In genomic region chr12:63857771-63858670, GRCh38 we compare ENCODE assay signal across 20 cellular contexts. TPM values are rescaled to one million over a fixed set of nuclear protein-coding genes. Genes with fewer than 3 reads are reported as not detected.
DNase-seq lines count a peak whose midpoint lies in the region; ATAC-seq and TF ChIP-seq lines count a peak whose summit lies in the region.
"Had no signal": no experiment of that assay in that cellular context is flagged by ENCODE, and none has a peak within 500 bp of the region (broad histone marks: within the 10 kb centered on the region; RNA-seq: fewer than 3 reads in every experiment).

No MANE protein-coding gene starts in this region.

- peaks cover 100% of the 10 kb centered on the region for H3K79me2 ChIP-seq in GM23248 (ENCODE audit: insufficient read depth)

- H3K9me3 ChIP-seq in GM23248 (ENCODE audit: low read depth) (no peaks in the 10 kb centered on the region), skeletal muscle satellite cell (replicated peaks; ENCODE audit: low read length) (no peaks in the 10 kb centered on the region)
- H3K9me3 ChIP-seq: Caco-2, left ventricle myocardium inferior, right lobe of liver, thyroid gland had no signal

- DNase-seq in GM23248 (peak; percentile 49), amniotic epithelial cell (ENCODE audit: low read depth) (peak; percentile 75), fibroblast of the aortic adventitia (ENCODE audit: low read depth) (peak; percentile 48), NCI-H2171 (lab: John Stamatoyannopoulos, UW) (no peak), left cardiac atrium (no peak), DMS 273 treated with DMSO at 0.1 percent for 48 hours (lab: John Stamatoyannopoulos, UW) (no peak)
- DNase-seq: activated CD4-positive, CD25-positive, alpha-beta regulatory T cell; activated CD8-positive, alpha-beta T cell treated with anti-CD3 and anti-CD28 coated beads for 36 hours; activated T-cell treated with anti-CD3 and anti-CD28 coated beads, Interleukin-2, amount 50 U/mL, for 24 hours; Caco-2; dermis blood vessel endothelial cell; left ventricle myocardium inferior; NCI-H1436; nucleus accumbens; right lobe of liver; stimulated activated naive B cell treated with anti-CD40 and anti-IgM and Interleukin-4, amounts not matched to agents 10 μg/mL and 1 μg/mL and 100 μg/mL, for 72 hours; T-helper 9 cell; thyroid gland had no signal

- no peak overlapping the region for H2AFZ ChIP-seq in GM23248

- H3K27me3 ChIP-seq in GM23248 (replicated peaks; ENCODE audit: insufficient read depth) (no peaks in the 10 kb centered on the region), skeletal muscle satellite cell (ENCODE audit: control insufficient read depth, insufficient read depth, low read length) (no peaks in the 10 kb centered on the region)
- H3K27me3 ChIP-seq: right lobe of liver, thyroid gland had no signal

- peak overlapping the region; percentile 18; the same call in 1 of the 2 replicates for H3K27ac ChIP-seq in GM23248
- H3K27ac ChIP-seq: left ventricle myocardium inferior, right lobe of liver had no signal

- H3K4me2 ChIP-seq in GM23248 (ENCODE audit: unreplicated experiment) = peak overlapping the region; percentile 8
- H3K4me2 ChIP-seq in skeletal muscle satellite cell (ENCODE audit: low read length) = peak overlapping the region; percentile 36

- H3K4me3 ChIP-seq in GM23248 (0 out of 2 replicates have a peak overlapping the region, but pooled peaks have one; percentile 13), fibroblast of the aortic adventitia (ENCODE audit: low read depth, low read length) (no peak overlapping the region), skeletal muscle satellite cell (ENCODE audit: low read length) (no peak overlapping the region)
- H3K4me3 ChIP-seq: left ventricle myocardium inferior, right lobe of liver, thyroid gland had no signal

- intact Hi-C loops in left cardiac atrium (cut with DNase I) = no loop called here

- no peaks in the 10 kb centered on the region for H3K9me2 ChIP-seq in GM23248 (ENCODE audit: insufficient read depth)

- H3K36me3 ChIP-seq in GM23248 (ENCODE audit: low read depth) (no peaks in the 10 kb centered on the region), skeletal muscle satellite cell (ENCODE audit: insufficient read depth, low read length) (no peaks in the 10 kb centered on the region)
- H3K36me3 ChIP-seq: left ventricle myocardium inferior, right lobe of liver, thyroid gland had no signal

- 50 to 56% methylated on average over 6 of the region's 6 CpGs for WGBS in GM23248 (ENCODE audit: low coverage in 1 of 2, low lambda C conversion rate in 2 of 2, missing lambda C conversion rate in 2 of 2), 2 experiments

- peaks cover 15% of the 10 kb centered on the region; the same call in 1 of the 2 replicates for H4K20me1 ChIP-seq in GM23248 (ENCODE audit: insufficient read depth)

- no peak for ATAC-seq in left cardiac atrium
- ATAC-seq: activated CD8-positive, alpha-beta T cell treated with anti-CD3 and anti-CD28 coated beads for 36 hours; activated naive CD4-positive, alpha-beta T cell treated with anti-CD3 and anti-CD28 coated beads, Interleukin-2, amount 50 U/mL, for 72 hours; right lobe of liver; stimulated activated naive B cell treated with anti-CD40 and anti-IgM and Interleukin-4, amounts not matched to agents 10 μg/mL and 1 μg/mL and 100 μg/mL, for 72 hours had no signal

- H3F3A ChIP-seq in GM23248 (ENCODE audit: insufficient read depth) = peaks cover 25% of the 10 kb centered on the region

- 0 out of 2 replicates have a peak overlapping the region, but pooled peaks have one; percentile 14 for H3K9ac ChIP-seq in GM23248
- no peak overlapping the region for H3K9ac ChIP-seq in skeletal muscle satellite cell (ENCODE audit: low read depth, low read length)

- TF ChIP-seq CTCF in fibroblast of the aortic adventitia (IDR thresholded peaks at IDR 0.05; ENCODE audit: insufficient read depth, low read length) = no peak

- H3K4me1 ChIP-seq in GM23248 (ENCODE audit: insufficient read depth) = peaks cover 23% of the 10 kb centered on the region
- peaks cover 16% of the 10 kb centered on the region for H3K4me1 ChIP-seq in skeletal muscle satellite cell (ENCODE audit: control insufficient read depth, insufficient read depth, low read length)

- in situ Hi-C loops in GM23248 (cut with MboI) = no loop called here

RNA-seq across cellular contexts. Expression of gene SRGAP1, which starts 13.5 kb away (rescaled TPM):
- total RNA-seq in GM23248 (2014; rRNA removed; shearing (Covaris generic)) = 12.4 and 13.0 TPM in 2 replicates
- 27.0 and 29.4 TPM in 2 replicates for polyA plus RNA-seq in GM23248 (2016; fragmentation: Nextera tagmentation; extraction: Ambion mirVana)
- total RNA-seq in fibroblast of the aortic adventitia (ENCODE audit: low replicate concordance) (11.9 and 25.8 TPM in 2 replicates), left cardiac atrium (1 to 10 TPM; 4.3 to 5.5 TPM)
- 19.0 and 20.5 TPM in 2 replicates for total RNA-seq in skeletal muscle satellite cell (2012; rRNA removed)

Comparison
In these comparisons a context has a peak if more than half of its experiments do, and no peak if none do; other contexts are left out.
1. DNase-seq: peak in GM23248 (single experiment), amniotic epithelial cell (single experiment) and fibroblast of the aortic adventitia (single experiment); none in NCI-H2171 (single experiment), left cardiac atrium (single experiment) and DMS 273 treated with DMSO at 0.1 percent for 48 hours (single experiment).